Comparison of ENCODE assay signal across 8 cellular contexts in the genomic region with DNA sequence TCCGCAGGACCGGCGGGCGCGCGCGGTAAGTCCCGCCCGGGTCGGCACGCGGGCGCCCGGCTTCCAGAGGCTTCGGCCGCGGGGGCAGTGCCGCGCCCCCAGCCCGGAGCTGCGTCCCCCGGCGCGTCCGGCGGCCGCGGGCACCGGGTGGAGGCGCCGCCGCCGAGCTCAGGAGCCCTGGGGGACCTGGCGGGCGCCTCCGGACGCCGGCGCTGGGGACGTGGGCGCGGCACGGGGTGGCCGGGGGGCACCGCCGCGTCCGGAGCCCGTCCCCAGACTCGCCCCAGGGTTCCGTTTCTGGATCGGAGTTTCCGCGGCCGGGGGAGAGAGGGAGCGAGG. TPM values are rescaled to one million over a fixed set of nuclear protein-coding genes. Genes with fewer than 3 reads are reported as not detected.
A peak's percentile ranks its signal among the peaks of the same experiment; 100 is the strongest.
DNase-seq lines count a peak whose midpoint lies in the region; ATAC-seq and TF ChIP-seq lines count a peak whose summit lies in the region.

No MANE protein-coding gene starts in this region.

- H3K4me1 ChIP-seq in mucosa of descending colon (ENCODE audit: low read depth) = peaks cover 51% of the 10 kb centered on the region

- H3K36me3 Mint-ChIP-seq in chondrocyte (ENCODE audit: low read depth) = no peaks in the 10 kb centered on the region

- peak; percentile 22 for ATAC-seq in HG03280 (IDR thresholded peaks at IDR 0.05; ENCODE audit: unreplicated experiment)
- no peak for ATAC-seq in mucosa of descending colon
- no peak for ATAC-seq in GM18505 (IDR thresholded peaks at IDR 0.05; ENCODE audit: unreplicated experiment)

- no peaks in the 10 kb centered on the region for H3K27me3 Mint-ChIP-seq in chondrocyte (ENCODE audit: low read depth)

- H3K4me3 Mint-ChIP-seq in chondrocyte (ENCODE audit: unreplicated experiment) = peak overlapping the region; percentile 92

- no peak overlapping the region for H3K27ac Mint-ChIP-seq in chondrocyte (ENCODE audit: unreplicated experiment)

- POLR2A ChIA-PET in HEK293T (lab: Yijun Ruan, JAX) = interaction anchor here (1.6 kb wide), 1 partner anchor 14 kb away, joined by 3 read pairs; no protein-coding TSS in a partner anchor

- intact Hi-C loops in mucosa of descending colon (cut with DNase I, micrococcal nuclease) = loop anchor here in 1 of 2 donors (10.0 kb wide), 1 partner anchor 50 kb away; a partner anchor contains a TSS

- H3K36me3 ChIP-seq in mucosa of descending colon (ENCODE audit: low read depth) = no peaks in the 10 kb centered on the region

- no peaks in the 10 kb centered on the region for H3K9me3 Mint-ChIP-seq in chondrocyte (ENCODE audit: low read depth)

- H3K4me1 Mint-ChIP-seq in chondrocyte (ENCODE audit: low read depth) = peaks cover 55% of the 10 kb centered on the region

- H3K4me3 ChIP-seq in AG09309 (ENCODE audit: control insufficient read depth, low read depth, low read length) (peak overlapping the region; percentile 95), mucosa of descending colon (peak overlapping the region; percentile 86)

- no peaks in the 10 kb centered on the region for H3K9me3 ChIP-seq in mucosa of descending colon

- TF ChIP-seq CTCF in AG09309 (IDR thresholded peaks at IDR 0.05; ENCODE audit: control insufficient read depth, insufficient read depth, low read depth, low read length, missing control alignments) (no peak), chondrocyte (IDR thresholded peaks at IDR 0.05) (no peak), mucosa of descending colon (IDR thresholded peaks at IDR 0.05) (no peak)

- TF ChIP-seq POLR2A in GM18505 (IDR thresholded peaks at IDR 0.05; ENCODE audit: borderline replicate concordance, extremely low read depth, insufficient read depth, insufficient read length) = no peak

- CTCF ChIA-PET in HEK293T (lab: Yijun Ruan, JAX) = interaction anchor here (1.0 kb wide), 1 partner anchor 46 kb away, joined by 4 read pairs; no protein-coding TSS in a partner anchor

- DNase-seq in AG09309 (ENCODE audit: low read depth) (no peak), chondrocyte (ENCODE audit: low spot score) (no peak), mucosa of descending colon (no peak), HPDE6-E6E7 (ENCODE audit: extremely low spot score) (no peak), HEK293T (ENCODE audit: extremely low spot score) (no peak), SHP77 (lab: John Stamatoyannopoulos, UW) (no peak)

TF ChIP-seq in HEK293T, 16 proteins besides CTCF, POLR2A, EP300 and RAD21:
- no peak for TF ChIP-seq FOXM1 (IDR thresholded peaks at IDR 0.05; ENCODE audit: borderline replicate concordance)
TF ChIP-seq in HEK293T: peak in this region for 0.

RNA-seq across cellular contexts. Expression of a gene that starts 0.3 kb away (rescaled TPM):
- 158 to 249 TPM (median 159 TPM) in 3 replicates for total RNA-seq in chondrocyte
- 100 to 1,000 TPM; 320 to 457 (median 426) TPM for total RNA-seq in mucosa of descending colon

RNA-seq across cellular contexts. Expression of a gene that starts 20.3 kb away (rescaled TPM):
- total RNA-seq in chondrocyte (not detected in 3 replicates), mucosa of descending colon (not detected)
